8 cellular contexts compared by ENCODE assay signal in the genomic region with DNA sequence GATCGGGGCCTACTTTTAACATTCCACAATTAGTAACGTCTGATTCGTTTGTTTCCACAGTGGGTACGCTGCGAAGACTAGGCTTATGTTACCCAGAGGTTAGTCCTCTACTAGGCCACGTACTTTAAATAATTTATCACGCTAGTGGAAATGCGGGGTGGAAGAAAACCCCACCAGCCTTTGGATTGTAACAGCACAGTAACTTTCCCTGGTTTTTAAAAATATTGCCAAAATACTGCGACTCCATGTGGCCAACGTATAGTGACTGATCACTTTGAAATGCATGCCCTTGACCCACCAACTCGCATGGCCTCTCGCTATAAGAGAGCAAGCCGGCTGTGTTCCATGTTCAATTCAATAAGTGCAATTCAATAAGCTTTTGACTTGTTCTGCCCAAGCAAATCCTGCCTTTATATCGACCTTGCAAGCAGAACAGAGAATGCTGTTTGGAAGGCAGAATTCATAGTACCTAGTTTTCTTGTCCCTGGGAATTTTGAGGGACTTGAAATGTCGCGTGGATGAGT. TPM values are rescaled to one million over a fixed set of nuclear protein-coding genes. Genes with fewer than 3 reads are reported as not detected.
A peak's percentile ranks its signal among the peaks of the same experiment; 100 is the strongest.
DNase-seq lines count a peak whose midpoint lies in the region; ATAC-seq lines count a peak whose summit lies in the region.

No MANE protein-coding gene starts in this region.

- intact Hi-C loops in activated T-helper 2 cell treated with anti-CD3 and anti-CD28 coated beads, Interferon-gamma antibody, Interleukin-2, Interleukin-4, amounts not matched to agents 10 μg/mL and 5 μg/mL and 100 μg/mL, durations not matched to agents 14 hours and 24 hours and 36 hours (cut with micrococcal nuclease): loop anchor here (1.0 kb wide), 1 partner anchor 312 kb away; a partner anchor contains a TSS

- H3K9me3 Mint-ChIP-seq in activated T-helper 2 cell treated with anti-CD3 and anti-CD28 coated beads, Interferon-gamma antibody, Interleukin-2, Interleukin-4, amounts not matched to agents 10 μg/mL and 5 μg/mL and 100 μg/mL, durations not matched to agents 14 hours and 24 hours and 36 hours: no peaks in the 10 kb centered on the region

- peaks cover 27% of the 10 kb centered on the region for H3K4me1 Mint-ChIP-seq in activated T-helper 2 cell treated with anti-CD3 and anti-CD28 coated beads, Interferon-gamma antibody, Interleukin-2, Interleukin-4, amounts not matched to agents 10 μg/mL and 5 μg/mL and 100 μg/mL, durations not matched to agents 14 hours and 24 hours and 36 hours (ENCODE audit: low read depth)

- H3K36me3 Mint-ChIP-seq in activated T-helper 2 cell treated with anti-CD3 and anti-CD28 coated beads, Interferon-gamma antibody, Interleukin-2, Interleukin-4, amounts not matched to agents 10 μg/mL and 5 μg/mL and 100 μg/mL, durations not matched to agents 14 hours and 24 hours and 36 hours (ENCODE audit: low read depth): peaks cover 12% of the 10 kb centered on the region

- peak overlapping the region; percentile 98 for H3K27ac ChIP-seq in stomach smooth muscle (ENCODE audit: low read length)

- H3K36me3 ChIP-seq in stomach smooth muscle (ENCODE audit: control insufficient read depth in 2 of 2, insufficient read depth in 2 of 2, low read length in 2 of 2): no peaks in the 10 kb centered on the region

- peak overlapping the region; percentile 88 to 94 for H3K4me3 ChIP-seq in stomach smooth muscle (ENCODE audit: low read length in 2 of 2)

- H3K9ac ChIP-seq in stomach smooth muscle (ENCODE audit: low read length in 2 of 2): peak overlapping the region; percentile 91 to 98

- H3K4me3 Mint-ChIP-seq in activated T-helper 2 cell treated with anti-CD3 and anti-CD28 coated beads, Interferon-gamma antibody, Interleukin-2, Interleukin-4, amounts not matched to agents 10 μg/mL and 5 μg/mL and 100 μg/mL, durations not matched to agents 14 hours and 24 hours and 36 hours (ENCODE audit: low read depth): peak overlapping the region; percentile 80

- H3K27me3 ChIP-seq in stomach smooth muscle (ENCODE audit: control insufficient read depth in 1 of 2, insufficient read depth in 2 of 2, low read length in 2 of 2): no peaks in the 10 kb centered on the region

- no peak for ATAC-seq in HG03460 (IDR thresholded peaks at IDR 0.05; ENCODE audit: unreplicated experiment)

- peak; percentile 9 for DNase-seq in stimulated activated CD4-positive, alpha-beta T cell treated with anti-CD3 and anti-CD28 coated beads, Interleukin-12 subunit alpha, Interleukin-12 subunit beta, amount 100 ng/mL, for 4 hours
- DNase-seq in stimulated activated CD4-positive, alpha-beta T cell treated with anti-CD3 and anti-CD28 coated beads, Interleukin-4, amount 100 ng/mL, for 24 hours: no peak
- no peak for DNase-seq in activated T-helper 2 cell treated with anti-CD3 and anti-CD28 coated beads, Interferon-gamma antibody, Interleukin-2, Interleukin-4, amounts not matched to agents 10 μg/mL and 5 μg/mL and 100 μg/mL, durations not matched to agents 14 hours and 24 hours and 36 hours (ENCODE audit: low spot score)
- peak; percentile 54 for DNase-seq in inferior parietal cortex (ENCODE audit: extremely low spot score)
- no peak for DNase-seq in activated effector memory CD4-positive, alpha-beta T cell treated with anti-CD3 and anti-CD28 coated beads, Interleukin-2, amount 50 U/mL, for 16 hours
- DNase-seq in cerebellum (ENCODE audit: low spot score): no peak

- H3K27ac Mint-ChIP-seq in activated T-helper 2 cell treated with anti-CD3 and anti-CD28 coated beads, Interferon-gamma antibody, Interleukin-2, Interleukin-4, amounts not matched to agents 10 μg/mL and 5 μg/mL and 100 μg/mL, durations not matched to agents 14 hours and 24 hours and 36 hours: peak overlapping the region; percentile 95

- no peaks in the 10 kb centered on the region for H3K9me3 ChIP-seq in stomach smooth muscle (ENCODE audit: control insufficient read depth in 2 of 2, low read length in 2 of 2)

- peaks cover 6% of the 10 kb centered on the region for H3K4me1 ChIP-seq in stomach smooth muscle (ENCODE audit: control insufficient read depth, insufficient read depth, low read length)

- H3K27me3 Mint-ChIP-seq in activated T-helper 2 cell treated with anti-CD3 and anti-CD28 coated beads, Interferon-gamma antibody, Interleukin-2, Interleukin-4, amounts not matched to agents 10 μg/mL and 5 μg/mL and 100 μg/mL, durations not matched to agents 14 hours and 24 hours and 36 hours (ENCODE audit: low read depth): peaks cover 2% of the 10 kb centered on the region

RNA-seq across cellular contexts. Expression of a gene that starts 0.9 kb away (rescaled TPM):
- total RNA-seq in activated T-helper 2 cell treated with anti-CD3 and anti-CD28 coated beads, Interferon-gamma antibody, Interleukin-2, Interleukin-4, amounts not matched to agents 10 μg/mL and 5 μg/mL and 100 μg/mL, durations not matched to agents 14 hours and 24 hours and 36 hours: 41.2 and 45.1 TPM in 2 replicates
- 47.6 TPM for total RNA-seq in cerebellum

Comparison
In these comparisons a context has a peak if more than half of its experiments do, and no peak if none do; other contexts are left out.
1. DNase-seq: peak in stimulated activated CD4-positive, alpha-beta T cell treated with anti-CD3 and anti-CD28 coated beads, Interleukin-12 subunit alpha, Interleukin-12 subunit beta, amount 100 ng/mL, for 4 hours (single experiment) and inferior parietal cortex (single experiment); none in stimulated activated CD4-positive, alpha-beta T cell treated with anti-CD3 and anti-CD28 coated beads, Interleukin-4, amount 100 ng/mL, for 24 hours (single experiment), activated T-helper 2 cell treated with anti-CD3 and anti-CD28 coated beads, Interferon-gamma antibody, Interleukin-2, Interleukin-4, amounts not matched to agents 10 μg/mL and 5 μg/mL and 100 μg/mL, durations not matched to agents 14 hours and 24 hours and 36 hours (single experiment), activated effector memory CD4-positive, alpha-beta T cell treated with anti-CD3 and anti-CD28 coated beads, Interleukin-2, amount 50 U/mL, for 16 hours (single experiment) and cerebellum (single experiment).